ENCODE assay signal across 13 cellular contexts in genomic region chr6:38170666-38171065, GRCh38.
"Had no signal": no experiment of that assay in that cellular context is flagged by ENCODE, and none has a peak within 500 bp of the region (broad histone marks: within the 10 kb centered on the region; RNA-seq: fewer than 3 reads in every experiment).

No MANE protein-coding gene starts in this region.

- H3K9me3 Mint-ChIP-seq: activated CD4-positive, alpha-beta memory T cell treated with anti-CD3 and anti-CD28 coated beads, Interleukin-2, amount 10 ng/mL, durations not matched to agents 7 days and 5 days; activated T-cell treated with anti-CD3 and anti-CD28 coated beads, Interleukin-2, amount 50 U/mL, for 72 hours had no signal

- H3K27ac ChIP-seq: cardiac muscle cell, colonic mucosa, foreskin keratinocyte, left lung, suprapubic skin had no signal

- ATAC-seq: activated T-cell treated with anti-CD3 and anti-CD28 coated beads, Interleukin-2, amount 50 U/mL, for 72 hours; foreskin keratinocyte; left lung; stimulated activated naive CD8-positive, alpha-beta T cell treated with anti-CD3 and anti-CD28 coated beads, Interleukin-15, Interleukin-2, amounts not matched to agents 100 U/mL and 50 U/mL, for 24 hours had no signal

- H3K4me1 ChIP-seq: foreskin keratinocyte, left lung, suprapubic skin had no signal

- H3K27me3 ChIP-seq: cardiac muscle cell, colonic mucosa, foreskin keratinocyte, left lung, suprapubic skin had no signal

- DNase-seq: activated CD4-positive, alpha-beta memory T cell treated with anti-CD3 and anti-CD28 coated beads, Interleukin-2, amount 10 ng/mL, durations not matched to agents 7 days and 5 days; activated CD4-positive, alpha-beta T cell treated with anti-CD3 and anti-CD28 coated beads for 1 hour; activated gamma-delta T cell treated with Interleukin-2 at 50 U/mL for 16 hours; activated T-cell treated with anti-CD3 and anti-CD28 coated beads, Interleukin-2, amount 50 U/mL, for 72 hours; foreskin keratinocyte; head of caudate nucleus; left lung; nephron progenitor cell; stimulated activated CD4-positive, alpha-beta T cell treated with anti-CD3 and anti-CD28 coated beads, Interleukin-2, amount 100 ng/mL, for 48 hours; stimulated activated naive CD8-positive, alpha-beta T cell treated with anti-CD3 and anti-CD28 coated beads, Interleukin-15, Interleukin-2, amounts not matched to agents 100 U/mL and 50 U/mL, for 24 hours had no signal

- H3K4me3 ChIP-seq: cardiac muscle cell, colonic mucosa, left lung, suprapubic skin had no signal

- H3K9me3 ChIP-seq: colonic mucosa, left lung, suprapubic skin had no signal

- H3K27ac Mint-ChIP-seq: activated CD4-positive, alpha-beta memory T cell treated with anti-CD3 and anti-CD28 coated beads, Interleukin-2, amount 10 ng/mL, durations not matched to agents 7 days and 5 days; activated T-cell treated with anti-CD3 and anti-CD28 coated beads, Interleukin-2, amount 50 U/mL, for 72 hours; nephron progenitor cell had no signal

- H3K4me1 Mint-ChIP-seq: activated CD4-positive, alpha-beta memory T cell treated with anti-CD3 and anti-CD28 coated beads, Interleukin-2, amount 10 ng/mL, durations not matched to agents 7 days and 5 days had no signal

- H3K36me3 ChIP-seq: cardiac muscle cell, colonic mucosa had no signal

- H3K27me3 Mint-ChIP-seq: activated CD4-positive, alpha-beta memory T cell treated with anti-CD3 and anti-CD28 coated beads, Interleukin-2, amount 10 ng/mL, durations not matched to agents 7 days and 5 days had no signal

- H3K4me3 Mint-ChIP-seq: activated CD4-positive, alpha-beta memory T cell treated with anti-CD3 and anti-CD28 coated beads, Interleukin-2, amount 10 ng/mL, durations not matched to agents 7 days and 5 days; activated T-cell treated with anti-CD3 and anti-CD28 coated beads, Interleukin-2, amount 50 U/mL, for 72 hours; nephron progenitor cell had no signal
